24 cellular contexts compared by ENCODE assay signal in the genomic region with DNA sequence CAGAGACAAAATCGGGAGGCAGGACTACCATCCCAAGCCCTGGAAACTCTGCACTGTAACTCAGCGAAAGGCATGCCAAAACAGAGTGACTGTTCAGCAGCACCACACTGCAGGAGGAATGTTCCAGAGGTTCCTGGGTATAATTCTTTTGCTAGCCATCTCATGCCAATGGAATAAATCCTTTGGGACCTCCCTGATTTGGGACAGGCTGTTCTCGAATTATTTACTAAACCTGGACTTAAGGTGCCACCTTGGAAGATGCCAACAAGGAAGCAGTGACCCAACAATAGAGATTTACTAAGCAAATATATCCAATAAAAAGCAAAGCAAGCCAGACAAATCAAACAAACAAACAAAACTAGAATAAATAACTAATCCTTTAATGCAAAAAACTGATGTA. TPM values are rescaled to one million over a fixed set of nuclear protein-coding genes. Genes with fewer than 3 reads are reported as not detected.
"Had no signal": no experiment of that assay in that cellular context is flagged by ENCODE, and none has a peak within 500 bp of the region (broad histone marks: within the 10 kb centered on the region; RNA-seq: fewer than 3 reads in every experiment).

No MANE protein-coding gene starts in this region.

- H3K9me3 ChIP-seq: body of pancreas, esophagus muscularis mucosa had no signal

- H3K27me3 ChIP-seq: body of pancreas, esophagus muscularis mucosa had no signal

- H3K4me3 ChIP-seq: body of pancreas, esophagus muscularis mucosa had no signal

- H3K4me1 ChIP-seq: body of pancreas, esophagus muscularis mucosa had no signal

- H3K27ac ChIP-seq: body of pancreas, esophagus muscularis mucosa had no signal

- DNase-seq: activated CD4-positive, alpha-beta memory T cell treated with anti-CD3 and anti-CD28 coated beads, Interleukin-2, amount 10 ng/mL, durations not matched to agents 7 days and 5 days; activated CD4-positive, alpha-beta T cell treated with anti-CD3 and anti-CD28 coated beads for 1 hour; activated CD4-positive, alpha-beta T cell treated with anti-CD3 and anti-CD28 coated beads for 4 hours; activated CD4-positive, alpha-beta T cell treated with anti-CD3 and anti-CD28 coated beads, Interleukin-2, amount 10 ng/mL, durations not matched to agents 7 days and 5 days; activated CD4-positive, alpha-beta T cell treated with anti-CD3 and anti-CD28 coated beads, Interleukin-2, amount 50 U/mL, for 4 hours; activated CD8-positive, alpha-beta memory T cell treated with anti-CD3 and anti-CD28 coated beads, Interleukin-2, amount 50 U/mL, for 48 hours; activated gamma-delta T cell treated with Interleukin-2 at 50 U/mL for 16 hours; activated naive CD4-positive, alpha-beta T cell treated with anti-CD3 and anti-CD28 coated beads, Interleukin-2, amount 50 U/mL, for 16 hours; activated naive CD4-positive, alpha-beta T cell treated with Interleukin-2 at 50 U/mL for 16 hours; activated T-cell treated with anti-CD3 and anti-CD28 coated beads for 4 hours; activated T-cell treated with anti-CD3 and anti-CD28 coated beads, Interleukin-2, amount 50 U/mL, for 24 hours; activated T-cell treated with anti-CD3 and anti-CD28 coated beads, Interleukin-2, amount 50 U/mL, for 72 hours; amniotic stem cell; body of pancreas; caudate nucleus; cortex of kidney; dermis blood vessel endothelial cell; effector CD4-positive, alpha-beta T cell; effector memory CD8-positive, alpha-beta T cell; erythroblast; head of caudate nucleus; hippocampal formation; T-helper 2 cell had no signal

RNA-seq across cellular contexts. Expression of a gene that starts 9.3 kb away (rescaled TPM):
- total RNA-seq: activated CD4-positive, alpha-beta memory T cell treated with anti-CD3 and anti-CD28 coated beads, Interleukin-2, amount 10 ng/mL, durations not matched to agents 7 days and 5 days; activated CD4-positive, alpha-beta T cell treated with anti-CD3 and anti-CD28 coated beads, Interleukin-2, amount 10 ng/mL, durations not matched to agents 7 days and 5 days had no signal
